In the genomic region with DNA sequence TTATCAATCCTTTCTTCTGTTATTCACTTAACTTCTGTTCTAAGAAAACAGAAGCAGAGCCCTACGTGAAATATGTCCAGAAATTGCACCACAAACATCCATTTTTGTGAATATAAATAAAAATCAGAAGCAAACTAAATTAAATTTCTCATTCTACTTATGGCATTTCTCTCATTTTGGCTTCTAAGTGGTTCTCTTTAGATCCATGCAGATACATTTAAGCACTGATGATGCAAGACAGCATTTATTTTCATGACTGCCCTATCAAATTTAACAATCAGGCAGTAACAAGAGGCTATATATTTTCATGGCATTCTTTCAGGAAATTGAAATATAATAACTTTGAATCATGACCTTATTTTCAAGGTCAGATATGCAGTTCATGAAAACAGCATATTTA, we compare ENCODE assay signal across 18 cellular contexts.
"Had no signal": no experiment of that assay in that cellular context is flagged by ENCODE, and none has a peak within 500 bp of the region (broad histone marks: within the 10 kb centered on the region; RNA-seq: fewer than 3 reads in every experiment).

No MANE protein-coding gene starts in this region.

- H3K4me1 Mint-ChIP-seq: T-helper 17 cell had no signal

- DNase-seq: KBM-7, MV-4-11, NCI-H1048, NCI-H1105 treated with DMSO at 0.1 percent for 48 hours, NCI-H1417 treated with DMSO at 0.1 percent for 48 hours, NCI-H146, NCI-H1694 treated with DMSO at 0.1 percent for 48 hours, NCI-H1930, NCI-H2081, NCI-H2227 treated with DMSO at 0.1 percent for 48 hours, NCI-H524, NCI-H526 treated with DMSO at 0.1 percent for 48 hours, NCI-H774, PC-3, SHP77, T-helper 1 cell, T-helper 17 cell had no signal

- H3K27ac Mint-ChIP-seq: T-helper 17 cell had no signal

- H3K4me3 Mint-ChIP-seq: T-helper 17 cell had no signal

- H3K27me3 Mint-ChIP-seq: T-helper 17 cell had no signal

- ATAC-seq: Panc1, PC-3, T-helper 17 cell had no signal
